In genomic region chr10:15997313-15997712, GRCh38 we compare ENCODE assay signal across 21 cellular contexts.
DNase-seq lines count a peak whose midpoint lies in the region; ATAC-seq, FAIRE-seq and TF ChIP-seq lines count a peak whose summit lies in the region.
"Had no signal": no experiment of that assay in that cellular context is flagged by ENCODE, and none has a peak within 500 bp of the region (broad histone marks: within the 10 kb centered on the region; RNA-seq: fewer than 3 reads in every experiment).

No MANE protein-coding gene starts in this region.

- FAIRE-seq in HepG2 (lab: Jason Lieb, UNC) = no peak
- FAIRE-seq: A549, D721Med, G401.6, GM12891, GM19239 had no signal

- H4K5ac ChIP-seq in IMR-90 (ENCODE audit: low read depth, low read length) = no peak overlapping the region
- H4K5ac ChIP-seq in mesendoderm (ENCODE audit: low read length) = no peak overlapping the region

- H3K27me3 ChIP-seq in HepG2 (ENCODE audit: control insufficient read depth in 1 of 2, insufficient read depth in 2 of 2, low read length in 2 of 2) (no peaks in the 10 kb centered on the region), right lobe of liver (no peaks in the 10 kb centered on the region), IMR-90 (ENCODE audit: control insufficient read depth, insufficient read depth, low read length) (no peaks in the 10 kb centered on the region), mesendoderm (ENCODE audit: insufficient read depth, low read length, poor library complexity) (no peaks in the 10 kb centered on the region), WERI-Rb-1 (ENCODE audit: insufficient read depth, low read depth, severe bottlenecking) (no peaks in the 10 kb centered on the region)
- H3K27me3 ChIP-seq: BLaER1 treated with 17β-estradiol and CSF1 and Interleukin-3, amounts not matched to agents 10 nM and 100 nM had no signal

- H2AFZ ChIP-seq in HepG2 (ENCODE audit: low read length) = no peak overlapping the region
- H2AFZ ChIP-seq in IMR-90 (replicated peaks; ENCODE audit: low read length, poor library complexity) = no peak overlapping the region

- H2AK5ac ChIP-seq in IMR-90 (ENCODE audit: low read depth, low read length) = no peak overlapping the region
- H2AK5ac ChIP-seq in mesendoderm (ENCODE audit: low read length) = no peak overlapping the region

- H2BK5ac ChIP-seq in IMR-90 (ENCODE audit: low read depth, low read length, poor library complexity, severe bottlenecking) = no peak overlapping the region
- no peak overlapping the region for H2BK5ac ChIP-seq in mesendoderm (ENCODE audit: low read length)

- TF ChIP-seq EP300 in HepG2 (IDR thresholded peaks at IDR 0.05; ENCODE audit: low read depth in 2 of 2, low read length in 2 of 2) (no peak), HepG2 (CRISPR knock-in tag; IDR thresholded peaks at IDR 0.05; ENCODE audit: borderline replicate concordance) (no peak)

- intact Hi-C loops in HepG2 (cut with micrococcal nuclease; ENCODE audit: unreplicated experiment) (no loop called here), right lobe of liver (cut with DNase I) (no loop called here), IMR-90 (cut with micrococcal nuclease) (no loop called here)

- H3K23ac ChIP-seq in IMR-90 (ENCODE audit: low read depth, low read length) (no peak overlapping the region), mesendoderm (ENCODE audit: low read length) (no peak overlapping the region)

- no peak overlapping the region for H2AK9ac ChIP-seq in IMR-90 (replicated peaks; ENCODE audit: low read depth, low read length, poor library complexity)

- no peak overlapping the region for H2BK120ac ChIP-seq in IMR-90 (ENCODE audit: low read depth, low read length)
- no peak overlapping the region for H2BK120ac ChIP-seq in mesendoderm (ENCODE audit: low read depth, low read length)

- H3K14ac ChIP-seq in IMR-90 (replicated peaks; ENCODE audit: low read depth, low read length) = no peak overlapping the region

- CTCF ChIA-PET in HepG2 (lab: Yijun Ruan, JAX; ENCODE audit: low intra/inter-chr PET ratio, low total read pairs) = no interaction called here
- CTCF ChIA-PET in IMR-90 (lab: Yijun Ruan, JAX) = no interaction called here

- H3K27ac ChIP-seq in HepG2 (ENCODE audit: extremely low read length, insufficient read depth, low read length) (no peak overlapping the region), right lobe of liver (no peak overlapping the region), IMR-90 (ENCODE audit: insufficient read depth, low read length) (no peak overlapping the region), mesendoderm (ENCODE audit: low read depth, low read length) (no peak overlapping the region), WERI-Rb-1 (no peak overlapping the region)
- H3K27ac ChIP-seq: 22Rv1; A549; BLaER1 treated with 17β-estradiol and CSF1 and Interleukin-3, amounts not matched to agents 10 nM and 100 nM; C4-2B had no signal

- H2BK15ac ChIP-seq in IMR-90 (ENCODE audit: low read depth, low read length) = no peak overlapping the region
- no peak overlapping the region for H2BK15ac ChIP-seq in mesendoderm (replicated peaks; ENCODE audit: low read depth)

- in situ Hi-C loops in HepG2 (cut with HindIII; ENCODE audit: extremely low pct_ligation_motif_present, low pct_unique_long_range_greater_than_20kb) = no loop called here
- in situ Hi-C loops in IMR-90 (cut with MboI; ENCODE audit: low sequenced_read_pairs) = no loop called here

- H4K8ac ChIP-seq in IMR-90 (ENCODE audit: low read depth in 2 of 2, low read length in 2 of 2) (no peak overlapping the region), mesendoderm (ENCODE audit: low read depth, low read length) (peak overlapping the region; percentile 5)

- H3K9ac ChIP-seq in HepG2 (ENCODE audit: insufficient read depth, low read depth, low read length) (no peak overlapping the region), IMR-90 (ENCODE audit: low read depth, low read length) (no peak overlapping the region), mesendoderm (ENCODE audit: low read length) (no peak overlapping the region)
- H3K9ac ChIP-seq: BLaER1 treated with 17β-estradiol and CSF1 and Interleukin-3, amounts not matched to agents 10 nM and 100 nM had no signal

- no peak overlapping the region for H3K4me2 ChIP-seq in HepG2 (ENCODE audit: low read depth, low read length)
- H3K4me2 ChIP-seq in IMR-90 (ENCODE audit: low read depth, low read length) = no peak overlapping the region
- no peak overlapping the region for H3K4me2 ChIP-seq in mesendoderm (ENCODE audit: low read length)
- H3K4me2 ChIP-seq: A549; BLaER1 treated with 17β-estradiol and CSF1 and Interleukin-3, amounts not matched to agents 10 nM and 100 nM had no signal

- H4K91ac ChIP-seq in IMR-90 (ENCODE audit: insufficient read depth, low read depth, low read length) = no peak overlapping the region

- TF ChIP-seq CTCF in HepG2 (CRISPR knock-in tag; IDR thresholded peaks at IDR 0.05) (no peak), right lobe of liver (IDR thresholded peaks at IDR 0.05) (no peak), IMR-90 (conservative IDR thresholded peaks at IDR 0.05; ENCODE audit: low read depth, low read length) (no peak), WERI-Rb-1 (IDR thresholded peaks at IDR 0.05; ENCODE audit: low read depth, low read length) (no peak)

- H3K79me2 ChIP-seq in HepG2 (ENCODE audit: insufficient read depth, low read length) = no peaks in the 10 kb centered on the region
- no peaks in the 10 kb centered on the region for H3K79me2 ChIP-seq in mesendoderm (ENCODE audit: control insufficient read depth, insufficient read depth, low read length)

- no peak overlapping the region for H3K4ac ChIP-seq in IMR-90 (ENCODE audit: low read depth, low read length)
- no peak overlapping the region for H3K4ac ChIP-seq in mesendoderm (ENCODE audit: low read depth, low read length)

- BruUV-seq in HepG2 (replicated peaks; lab: Mats Ljungman, UMichigan) (no TSS peak), IMR-90 (replicated peaks; lab: Mats Ljungman, UMichigan) (no TSS peak)

- no peaks in the 10 kb centered on the region for H3K9me1 ChIP-seq in IMR-90 (ENCODE audit: insufficient read depth, low read length)

- POLR2A ChIA-PET in HepG2 (lab: Yijun Ruan, JAX) = no interaction called here
- POLR2A ChIA-PET in IMR-90 (lab: Charles Lee; ENCODE audit: unreplicated experiment) = no interaction called here

- DNase-seq in HepG2 (ENCODE audit: low spot score) (no peak), right lobe of liver (no peak), IMR-90 (no peak), mesendoderm (no peak), WERI-Rb-1 (no peak)
- DNase-seq: AML-193; Caco-2; Calu3; CD4-positive, alpha-beta T cell; CD8-positive, alpha-beta T cell; DMS79 treated with DMSO at 0.1 percent for 48 hours; GF-D8 had no signal

- WGBS in HepG2 (ENCODE audit: low lambda C conversion rate) = under 1% methylated on average over 4 of the region's 4 CpGs
- 28% methylated on average over 4 of the region's 4 CpGs for WGBS in right lobe of liver (ENCODE audit: insufficient coverage, low coverage, low lambda C conversion rate, missing lambda C conversion rate)
- WGBS in IMR-90 (ENCODE audit: extremely low coverage in 2 of 2, insufficient read length in 1 of 2), 2 experiments = no CpG with 5 or more reads among the region's 4 CpGs
- no CpG with 5 or more reads among the region's 4 CpGs for WGBS in mesendoderm (ENCODE audit: extremely low coverage, insufficient coverage, low lambda C conversion rate)

- TF ChIP-seq RAD21 in HepG2 (CRISPR knock-in tag; IDR thresholded peaks at IDR 0.05) (no peak), IMR-90 (IDR thresholded peaks at IDR 0.05; ENCODE audit: low read length) (no peak)

- H3K36me3 ChIP-seq in HepG2 (replicated peaks in 1 of 2; ENCODE audit: control insufficient read depth in 1 of 2, insufficient read depth in 2 of 2, low read length in 2 of 2) (no peaks in the 10 kb centered on the region), right lobe of liver (no peaks in the 10 kb centered on the region), IMR-90 (ENCODE audit: control insufficient read depth, insufficient read depth, low read length) (no peaks in the 10 kb centered on the region), mesendoderm (ENCODE audit: control insufficient read depth, insufficient read depth, low read length) (no peaks in the 10 kb centered on the region), WERI-Rb-1 (no peaks in the 10 kb centered on the region)
- H3K36me3 ChIP-seq: BLaER1 treated with 17β-estradiol and CSF1 and Interleukin-3, amounts not matched to agents 10 nM and 100 nM had no signal

- H3K56ac ChIP-seq in IMR-90 (ENCODE audit: extremely low read depth, insufficient read depth, low read length) (no peak overlapping the region), mesendoderm (ENCODE audit: low read length) (no peak overlapping the region)

- no peak overlapping the region for H2BK20ac ChIP-seq in IMR-90 (ENCODE audit: low read depth, low read length)

- TF ChIP-seq POLR2A in HepG2 (IDR thresholded peaks at IDR 0.05; ENCODE audit: insufficient read depth in 1 of 2, low read depth in 2 of 2, low read length in 2 of 2) (no peak), right lobe of liver (IDR thresholded peaks at IDR 0.05) (no peak), IMR-90 (IDR thresholded peaks at IDR 0.05; ENCODE audit: low read depth, low read length) (no peak)

- ATAC-seq in HepG2 = no peak
- ATAC-seq in right lobe of liver = no peak
- no peak for ATAC-seq in IMR-90 (ENCODE audit: low read depth)
- no peak for ATAC-seq in GM19397 (IDR thresholded peaks at IDR 0.05; ENCODE audit: unreplicated experiment)
- ATAC-seq: A549; CD8-positive, alpha-beta T cell had no signal

- dilution Hi-C loops in IMR-90 (cut with HindIII; ENCODE audit: low sequenced_read_pairs, unreplicated experiment) = no loop called here

- H3K9me3 ChIP-seq in HepG2 (ENCODE audit: low read length) (no peaks in the 10 kb centered on the region; the same call in 1 of the 2 replicates), right lobe of liver (no peaks in the 10 kb centered on the region), IMR-90 (ENCODE audit: control insufficient read depth, insufficient read depth, low read length) (0 out of 2 replicates have a peak, but pooled peaks cover 4% of the 10 kb centered on the region), WERI-Rb-1 (ENCODE audit: severe bottlenecking) (no peaks in the 10 kb centered on the region)
- H3K9me3 ChIP-seq: A549, Caco-2 had no signal

- no peak overlapping the region for H3K18ac ChIP-seq in IMR-90 (ENCODE audit: low read depth, low read length)
- H3K18ac ChIP-seq in mesendoderm (ENCODE audit: low read length) = no peak overlapping the region

- no peaks in the 10 kb centered on the region for H3K4me1 ChIP-seq in HepG2 (ENCODE audit: insufficient read depth, low read length)
- no peaks in the 10 kb centered on the region for H3K4me1 ChIP-seq in right lobe of liver
- H3K4me1 ChIP-seq in IMR-90 (ENCODE audit: control insufficient read depth, insufficient read depth, low read length) = no peaks in the 10 kb centered on the region
- no peaks in the 10 kb centered on the region for H3K4me1 ChIP-seq in mesendoderm (ENCODE audit: control insufficient read depth, low read depth, low read length)
- H3K4me1 ChIP-seq: A549; BLaER1 treated with 17β-estradiol and CSF1 and Interleukin-3, amounts not matched to agents 10 nM and 100 nM; Caco-2 had no signal

- H4K20me1 ChIP-seq in HepG2 (ENCODE audit: insufficient read depth, low read length) = no peaks in the 10 kb centered on the region
- no peaks in the 10 kb centered on the region for H4K20me1 ChIP-seq in IMR-90 (ENCODE audit: insufficient read depth, low read length)
- H4K20me1 ChIP-seq: BLaER1 treated with 17β-estradiol and CSF1 and Interleukin-3, amounts not matched to agents 10 nM and 100 nM had no signal

- H3K79me1 ChIP-seq in IMR-90 (ENCODE audit: low read depth in 1 of 2, low read length in 2 of 2) (no peaks in the 10 kb centered on the region), mesendoderm (ENCODE audit: low read length) (no peaks in the 10 kb centered on the region)

- H3K4me3 ChIP-seq in HepG2 (replicated peaks in 1 of 3; ENCODE audit: insufficient read depth in 1 of 3, low read depth in 2 of 3, low read length in 3 of 3) = no peak overlapping the region
- no peak overlapping the region for H3K4me3 ChIP-seq in right lobe of liver
- H3K4me3 ChIP-seq in IMR-90 (ENCODE audit: insufficient read depth, low read depth, low read length) = no peak overlapping the region
- H3K4me3 ChIP-seq in mesendoderm (ENCODE audit: low read length) = no peak overlapping the region
- no peak overlapping the region for H3K4me3 ChIP-seq in WERI-Rb-1 (ENCODE audit: low read depth, low read length)
- H3K4me3 ChIP-seq: A549; BLaER1 treated with 17β-estradiol and CSF1 and Interleukin-3, amounts not matched to agents 10 nM and 100 nM had no signal
